21 cellular contexts compared by ENCODE assay signal in genomic region chrX:14013074-14013473, GRCh38.
"Had no signal": no experiment of that assay in that cellular context is flagged by ENCODE, and none has a peak within 500 bp of the region (broad histone marks: within the 10 kb centered on the region; RNA-seq: fewer than 3 reads in every experiment).

No MANE protein-coding gene starts in this region.

- H3K36me3 Mint-ChIP-seq: natural killer cell had no signal

- H3K36me3 ChIP-seq: thoracic aorta had no signal

- H3K4me3 ChIP-seq: coronary artery, esophagus muscularis mucosa, gastrocnemius medialis, sigmoid colon, thoracic aorta, upper lobe of left lung had no signal

- H3K9me3 ChIP-seq: esophagus muscularis mucosa, gastrocnemius medialis, sigmoid colon, thoracic aorta, upper lobe of left lung had no signal

- H3K27ac ChIP-seq: coronary artery, esophagus muscularis mucosa, gastrocnemius medialis, sigmoid colon, upper lobe of left lung had no signal

- H3K27ac Mint-ChIP-seq: activated B cell treated with CpG ODN at 0.5 μM for 24 hours; activated naive CD8-positive, alpha-beta T cell treated with anti-CD3 and anti-CD28 coated beads for 36 hours; natural killer cell; progenitor cell of endocrine pancreas; T-helper 1 cell treated with Interleukin-12 subunit alpha and Interleukin-12 subunit beta and Interleukin-4 antibody, amounts not matched to agents 30 μg/mL and 1 μg/mL, for 36 hours had no signal

- ATAC-seq: activated CD4-positive, alpha-beta T cell treated with anti-CD3 and anti-CD28 coated beads for 36 hours; gastrocnemius medialis; natural killer cell had no signal

- H3K9me3 Mint-ChIP-seq: activated B cell treated with CpG ODN at 0.5 μM for 24 hours; activated naive CD8-positive, alpha-beta T cell treated with anti-CD3 and anti-CD28 coated beads for 36 hours; natural killer cell; T-helper 1 cell treated with Interleukin-12 subunit alpha and Interleukin-12 subunit beta and Interleukin-4 antibody, amounts not matched to agents 30 μg/mL and 1 μg/mL, for 36 hours had no signal

- H3K27me3 Mint-ChIP-seq: activated B cell treated with CpG ODN at 0.5 μM for 24 hours; activated CD4-positive, alpha-beta T cell treated with anti-CD3 and anti-CD28 coated beads for 36 hours; activated naive CD8-positive, alpha-beta T cell treated with anti-CD3 and anti-CD28 coated beads for 36 hours; progenitor cell of endocrine pancreas had no signal

- DNase-seq: activated B cell treated with CpG ODN at 0.5 μM for 24 hours; activated CD4-positive, alpha-beta T cell treated with anti-CD3 and anti-CD28 coated beads for 36 hours; activated CD4-positive, alpha-beta T cell treated with anti-CD3 and anti-CD28 coated beads, Interleukin-2, amount 50 U/mL, for 48 hours; activated naive CD4-positive, alpha-beta T cell treated with Interleukin-2 at 50 U/mL for 16 hours; activated naive CD8-positive, alpha-beta T cell treated with anti-CD3 and anti-CD28 coated beads for 36 hours; activated T-cell treated with anti-CD3 and anti-CD28 coated beads, Interleukin-2, amount 50 U/mL, for 48 hours; gastrocnemius medialis; hypothalamus; midbrain; natural killer cell; retina; sigmoid colon; stimulated activated CD4-positive, alpha-beta T cell treated with anti-CD3 and anti-CD28 coated beads, Interleukin-4, amount 100 ng/mL, for 1 hour; stimulated activated naive CD4-positive, alpha-beta T cell; T1000; upper lobe of left lung had no signal

- H3K27me3 ChIP-seq: esophagus muscularis mucosa, gastrocnemius medialis, sigmoid colon, upper lobe of left lung had no signal

- H3K4me3 Mint-ChIP-seq: activated B cell treated with CpG ODN at 0.5 μM for 24 hours; activated CD4-positive, alpha-beta T cell treated with anti-CD3 and anti-CD28 coated beads for 36 hours; activated naive CD8-positive, alpha-beta T cell treated with anti-CD3 and anti-CD28 coated beads for 36 hours; natural killer cell; T-helper 1 cell treated with Interleukin-12 subunit alpha and Interleukin-12 subunit beta and Interleukin-4 antibody, amounts not matched to agents 30 μg/mL and 1 μg/mL, for 36 hours had no signal

- H3K4me1 Mint-ChIP-seq: activated B cell treated with CpG ODN at 0.5 μM for 24 hours had no signal

- H3K4me1 ChIP-seq: esophagus muscularis mucosa, gastrocnemius medialis, sigmoid colon, upper lobe of left lung had no signal
